8 cellular contexts compared by ENCODE assay signal in the genomic region with DNA sequence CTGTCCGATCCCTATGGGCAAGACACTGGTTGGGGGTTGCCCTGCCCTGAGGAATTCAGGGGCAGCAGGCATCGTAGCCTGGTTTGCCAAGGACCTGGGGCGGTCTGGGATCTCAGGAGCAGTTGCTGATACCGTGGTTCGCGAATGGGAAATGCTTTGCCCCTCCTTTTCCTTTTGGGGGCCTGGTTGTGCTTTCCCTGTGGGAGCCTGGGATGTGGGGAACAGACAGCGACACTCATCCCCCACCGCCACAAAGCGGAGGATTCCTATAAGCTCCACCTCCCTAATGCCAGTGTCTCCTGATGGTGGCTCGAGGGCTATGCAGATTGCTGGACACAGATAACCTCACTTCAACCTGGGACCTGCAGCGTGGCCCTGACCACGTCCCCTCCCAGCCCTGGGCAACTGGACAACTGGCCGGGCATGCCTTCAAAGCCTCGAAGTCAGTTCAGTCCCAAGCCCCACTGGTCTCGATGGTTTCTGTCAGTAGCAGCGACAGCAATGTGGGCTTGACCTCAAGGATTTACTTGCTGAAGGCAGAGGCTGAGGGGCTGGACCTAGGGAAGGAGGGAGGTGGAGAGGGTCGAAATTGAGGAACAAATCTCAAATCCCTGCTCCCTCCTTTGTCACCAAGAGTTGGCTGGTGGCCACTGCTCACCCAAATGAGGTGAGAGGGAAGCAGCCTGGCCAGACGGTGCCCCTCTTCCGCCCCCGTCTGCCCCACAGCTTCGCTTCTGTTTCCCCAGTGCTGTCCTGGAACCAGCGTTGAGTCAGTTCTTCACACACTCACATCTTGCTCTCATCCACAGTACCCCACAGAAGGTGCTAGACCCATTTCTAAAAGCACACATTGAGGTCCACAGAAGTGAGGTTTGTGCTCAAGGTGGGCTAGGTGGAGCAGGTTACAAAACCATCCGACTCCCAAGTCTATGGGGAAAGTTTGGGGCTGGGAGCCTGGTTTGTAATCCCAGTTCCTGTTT. TPM values are rescaled to one million over a fixed set of nuclear protein-coding genes. Genes with fewer than 3 reads are reported as not detected.
DNase-seq lines count a peak whose midpoint lies in the region; ATAC-seq and TF ChIP-seq lines count a peak whose summit lies in the region.

No MANE protein-coding gene starts in this region.

- TF ChIP-seq EP300 in upper lobe of left lung (IDR thresholded peaks at IDR 0.05): no peak

- no peaks in the 10 kb centered on the region for H3K9me3 Mint-ChIP-seq in memory B cell

- intact Hi-C loops in heart left ventricle (cut with DNase I) (loop anchor here (5.0 to 10.0 kb wide), 10 partner anchors 81 to 203 kb away; no protein-coding TSS in a partner anchor), Right ventricle myocardium superior (cut with DNase I) (loop anchor here (5.0 kb wide), 3 partner anchors 78 to 203 kb away; no protein-coding TSS in a partner anchor), body of pancreas (cut with DNase I) (no loop called here)

- H3K36me3 ChIP-seq in heart left ventricle (peaks cover 0 to 28% (median 0%) of the 10 kb centered on the region in 9 donors), body of pancreas (replicated peaks in 1 of 2; ENCODE audit: insufficient read depth in 1 of 2, low read depth in 2 of 2) (no peaks in the 10 kb centered on the region), upper lobe of left lung (peaks cover 0 to 48% (median 14%) of the 10 kb centered on the region in 4 donors)

- no peak for TF ChIP-seq CTCF in heart left ventricle (IDR thresholded peaks at IDR 0.05)
- no peak for TF ChIP-seq CTCF in body of pancreas (IDR thresholded peaks at IDR 0.05)
- no peak for TF ChIP-seq CTCF in upper lobe of left lung (IDR thresholded peaks at IDR 0.05)

- no peaks in the 10 kb centered on the region for H3K27me3 ChIP-seq in heart left ventricle
- H3K27me3 ChIP-seq in body of pancreas: no peaks in the 10 kb centered on the region
- no peaks in the 10 kb centered on the region for H3K27me3 ChIP-seq in upper lobe of left lung

- ATAC-seq in heart left ventricle: no peak
- no peak for ATAC-seq in Right ventricle myocardium superior (ENCODE audit: poor library complexity)
- ATAC-seq in body of pancreas: no peak
- ATAC-seq in memory B cell (ENCODE audit: low read depth): no peak
- no peak for ATAC-seq in upper lobe of left lung (ENCODE audit: low FRiP score in 2 of 2)
- ATAC-seq in GM18519 (IDR thresholded peaks at IDR 0.05; ENCODE audit: low FRiP score, unreplicated experiment): no peak

- H3K27ac ChIP-seq in heart left ventricle (peak overlapping the region in 11 of 12 donors; percentile 97 to 100 (median 99)), body of pancreas (peak overlapping the region; percentile 65 to 100 (median 99)), upper lobe of left lung (peak overlapping the region; percentile 98 to 100 (median 100))

- WGBS in heart left ventricle, 4 donors: 61 to 72% (median 67%) methylated on average over 18 to 23 of the region's 23 CpGs
- WGBS in body of pancreas, 2 donors: 32 to 41% methylated on average over 19 to 23 of the region's 23 CpGs
- WGBS in upper lobe of left lung, 2 donors: 54 to 60% methylated on average over 16 to 23 of the region's 23 CpGs

- H3K9me3 ChIP-seq in heart left ventricle: no peaks in the 10 kb centered on the region
- H3K9me3 ChIP-seq in body of pancreas: no peaks in the 10 kb centered on the region
- no peaks in the 10 kb centered on the region for H3K9me3 ChIP-seq in upper lobe of left lung

- peak overlapping the region in 11 of 12 donors; percentile 76 to 96 (median 87) for H3K4me3 ChIP-seq in heart left ventricle
- peak overlapping the region; percentile 13 to 76 for H3K4me3 ChIP-seq in body of pancreas
- peak overlapping the region; percentile 60 to 94 (median 76) for H3K4me3 ChIP-seq in upper lobe of left lung

- no peaks in the 10 kb centered on the region for H3K27me3 Mint-ChIP-seq in memory B cell

- DNase-seq in heart left ventricle: peak in 1 of 5 donors; percentile 65
- DNase-seq in Right ventricle myocardium superior: no peak
- DNase-seq in body of pancreas: peak in 1 of 4 donors; percentile 29
- no peak for DNase-seq in memory B cell (ENCODE audit: low spot score in 2 of 2)
- DNase-seq in upper lobe of left lung: peak in 1 of 2 donors; percentile 46
- DNase-seq in cerebellum (ENCODE audit: low spot score): no peak
- no peak for DNase-seq in DMS153 (lab: John Stamatoyannopoulos, UW)

- no peaks in the 10 kb centered on the region for H3K36me3 Mint-ChIP-seq in memory B cell

- H3K4me1 Mint-ChIP-seq in memory B cell: peaks cover 15% of the 10 kb centered on the region

- no peak overlapping the region for H3K27ac Mint-ChIP-seq in memory B cell

- H3K4me1 ChIP-seq in heart left ventricle (peaks cover 0 to 37% (median 19%) of the 10 kb centered on the region in 12 donors), body of pancreas (peaks cover 36% of the 10 kb centered on the region), upper lobe of left lung (peaks cover 25 to 38% (median 31%) of the 10 kb centered on the region in 4 donors)

- TF ChIP-seq POLR2A in heart left ventricle (IDR thresholded peaks at IDR 0.05) (peak in 1 of 2 donors; percentile 9), body of pancreas (IDR thresholded peaks at IDR 0.05) (peak in 1 of 3 donors; percentile 14), upper lobe of left lung (IDR thresholded peaks at IDR 0.05) (peak in 2 of 4 donors; percentile 6 to 55)

- peak overlapping the region; percentile 86 for H3K4me3 Mint-ChIP-seq in memory B cell

RNA-seq across cellular contexts. Expression of gene CEBPB, which starts 3.5 kb away (rescaled TPM):
- total RNA-seq in heart left ventricle: 100 to 1,000 TPM in 1 of 9 donors, 10 to 100 TPM in 8; 30.2 to 122 (median 63.3) TPM
- polyA plus RNA-seq in heart left ventricle: 10 to 100 TPM; 14.7 to 19.8 TPM
- 57.3 TPM for total RNA-seq in Right ventricle myocardium superior
- 100 to 1,000 TPM in 1 of 2 donors, 10 to 100 TPM in 1; 47.7 to 104 TPM for total RNA-seq in body of pancreas
- total RNA-seq in upper lobe of left lung: 100 to 1,000 TPM; 161 to 411 (median 292) TPM
- 1.7 TPM for total RNA-seq in cerebellum

RNA-seq across cellular contexts. Expression of gene PEDS1, which starts 40.6 kb away (rescaled TPM):
- total RNA-seq in heart left ventricle: 10 to 100 TPM; 13.7 to 37.4 (median 23.6) TPM
- polyA plus RNA-seq in heart left ventricle: 10 to 100 TPM; 28.4 to 35.3 TPM
- total RNA-seq in Right ventricle myocardium superior: 25.9 TPM
- 1 to 10 TPM; 9.1 to 9.6 TPM for total RNA-seq in body of pancreas
- 10 to 100 TPM; 30.4 to 59.3 (median 34.2) TPM for total RNA-seq in upper lobe of left lung
- 8.6 TPM for total RNA-seq in cerebellum

Comparison
In these comparisons a context has a peak if more than half of its experiments do, and no peak if none do; other contexts are left out.
1. RNA of gene CEBPB, which starts 3.5 kb away (total RNA-seq): 161 to 411 TPM in upper lobe of left lung, 47.7 to 104 TPM in body of pancreas, 30.2 to 122 TPM in heart left ventricle and 57.3 TPM in Right ventricle myocardium superior (single experiment); 1.7 TPM in cerebellum (single experiment); every median in the first group is over 10 times any median in the second.
2. Peak in every context shown above with its lines, with median percentiles within 50 percentile points of each other: H3K27ac ChIP-seq and H3K4me3 ChIP-seq.